ENCODE assay signal across 17 cellular contexts in genomic region chr5:133293953-133294352, GRCh38.
DNase-seq lines count a peak whose midpoint lies in the region; ATAC-seq and TF ChIP-seq lines count a peak whose summit lies in the region.
"Had no signal": no experiment of that assay in that cellular context is flagged by ENCODE, and none has a peak within 500 bp of the region (broad histone marks: within the 10 kb centered on the region; RNA-seq: fewer than 3 reads in every experiment).

No MANE protein-coding gene starts in this region.

- DNase-seq in NCI-H2081 (lab: John Stamatoyannopoulos, UW) (peak; percentile 42 to 68), NCI-H2081 treated with DMSO at 0.1 percent for 48 hours (lab: John Stamatoyannopoulos, UW) (no peak), DMS153 (lab: John Stamatoyannopoulos, UW) (peak; percentile 18), NCI-H2029 treated with DMSO at 0.1 percent for 48 hours (lab: John Stamatoyannopoulos, UW) (peak; percentile 10), RPMI8226 (peak; percentile 42), lower leg skin (ENCODE audit: low spot score in 2 of 2) (no peak), H9 (no peak)
- DNase-seq: Calu3; CD4-positive, alpha-beta T cell; EL; NCI-H1092; NCI-H1930; NCI-H446 treated with DMSO at 0.1 percent for 48 hours; NK-92 treated with Interleukin-12 subunit alpha and Interleukin-12 subunit beta, amount 100 ng/mL, for 24 hours; SIG-M5 had no signal

- H3K4me2 ChIP-seq in H9 (ENCODE audit: insufficient read depth, insufficient read length, low read length) = no peak overlapping the region
- H3K4me2 ChIP-seq: KMS-11 had no signal

- no peaks in the 10 kb centered on the region for H3K36me3 Mint-ChIP-seq in H9 (ENCODE audit: insufficient read depth in 1 of 3, low read depth in 3 of 3)

- ATAC-seq in HG03565 (IDR thresholded peaks at IDR 0.05; ENCODE audit: unreplicated experiment) = no peak

- no peak overlapping the region for H3K4me3 ChIP-seq in lower leg skin (ENCODE audit: low read depth, poor library complexity, severe bottlenecking)

- H3K79me2 ChIP-seq in H9 (ENCODE audit: insufficient read depth, low read length) = no peaks in the 10 kb centered on the region

- no peak overlapping the region for H3K4ac ChIP-seq in H9 (ENCODE audit: low read depth, low read length)

- no peaks in the 10 kb centered on the region for H3K27me3 ChIP-seq in H9 (ENCODE audit: insufficient read depth, low read length)

- H3K4me3 Mint-ChIP-seq in H9 = no peak overlapping the region
- H3K4me3 Mint-ChIP-seq: CD4-positive, alpha-beta T cell had no signal

- no peaks in the 10 kb centered on the region for H3K23me2 ChIP-seq in H9 (ENCODE audit: insufficient read length, low read depth, low read length, poor library complexity, severe bottlenecking)

- no peak for TF ChIP-seq POLR2A in lower leg skin (IDR thresholded peaks at IDR 0.05)

- WGBS in lower leg skin, 2 donors = 77 to 80% methylated on average over 8 of the region's 8 CpGs
- no CpG with 5 or more reads among the region's 8 CpGs for WGBS in H9 (ENCODE audit: extremely low coverage, insufficient read length, low lambda C conversion rate)

- no peaks in the 10 kb centered on the region for H3K9me3 ChIP-seq in H9 (ENCODE audit: control insufficient read depth, low read depth, low read length)

- H2BK15ac ChIP-seq in H9 (ENCODE audit: low read depth, low read length) = no peak overlapping the region

- H3K4me1 Mint-ChIP-seq in H9 = peaks cover 13 to 20% of the 10 kb centered on the region in 2 experiments

- no peaks in the 10 kb centered on the region for H3K79me1 ChIP-seq in H9 (ENCODE audit: insufficient read depth, low read depth, low read length, poor library complexity, severe bottlenecking)

- no peak overlapping the region for H4K8ac ChIP-seq in H9 (replicated peaks; ENCODE audit: insufficient read length, low read depth, low read length)

- TF ChIP-seq CTCF in lower leg skin (IDR thresholded peaks at IDR 0.05) (no peak), H9 (conservative IDR thresholded peaks at IDR 0.05) (no peak)

- H4K20me1 ChIP-seq in H9 (ENCODE audit: control insufficient read depth, insufficient read depth, insufficient read length) = no peaks in the 10 kb centered on the region

- no peaks in the 10 kb centered on the region for H3K27me3 Mint-ChIP-seq in H9 (ENCODE audit: low read depth)
- H3K27me3 Mint-ChIP-seq: CD4-positive, alpha-beta T cell had no signal

- no peak overlapping the region for H2BK20ac ChIP-seq in H9 (ENCODE audit: low read depth, low read length, poor library complexity, severe bottlenecking)

- H2AK5ac ChIP-seq in H9 (ENCODE audit: insufficient read length, low read length) = no peak overlapping the region

- H3K56ac ChIP-seq in H9 (ENCODE audit: insufficient read length, low read depth, low read length) = no peak overlapping the region

- H3K27ac Mint-ChIP-seq in H9 = no peak overlapping the region
- H3K27ac Mint-ChIP-seq: CD4-positive, alpha-beta T cell had no signal

- H2BK120ac ChIP-seq in H9 (ENCODE audit: low read depth, low read length, poor library complexity, severe bottlenecking) = no peak overlapping the region

- H3T11ph ChIP-seq in H9 (ENCODE audit: low read length) = no peak overlapping the region

- H3K9ac ChIP-seq in H9 (ENCODE audit: extremely low read depth, insufficient read length, low read length) = no peak overlapping the region
- H3K9ac ChIP-seq: KMS-11 had no signal

- H4K5ac ChIP-seq in H9 (ENCODE audit: insufficient read length, low read depth, low read length) = no peak overlapping the region

- H2BK5ac ChIP-seq in H9 (ENCODE audit: insufficient read length, low read length) = no peak overlapping the region

- no peak overlapping the region for H2AFZ ChIP-seq in H9 (ENCODE audit: low read length)

- intact Hi-C loops in lower leg skin (cut with DNase I; ENCODE audit: low total_unique reads) = no loop called here

- H3K4me1 ChIP-seq in H9 (ENCODE audit: insufficient read depth, low read length) = no peaks in the 10 kb centered on the region

- no peak overlapping the region for H3K14ac ChIP-seq in H9 (ENCODE audit: insufficient read depth, low read length)

- H3K18ac ChIP-seq in H9 (ENCODE audit: insufficient read length, low read depth, low read length) = no peak overlapping the region

- no peaks in the 10 kb centered on the region for H3K9me3 Mint-ChIP-seq in H9
- H3K9me3 Mint-ChIP-seq: CD4-positive, alpha-beta T cell had no signal

- no peak overlapping the region for H3K23ac ChIP-seq in H9 (ENCODE audit: insufficient read length, low read depth, low read length)

- H3K27ac ChIP-seq in H9 (ENCODE audit: insufficient read length, low read depth, low read length) = no peak overlapping the region
- H3K27ac ChIP-seq: KMS-11 had no signal

- H4K91ac ChIP-seq in H9 (ENCODE audit: insufficient read length, low read depth, low read length) = no peak overlapping the region

- no peak overlapping the region for H2BK12ac ChIP-seq in H9 (ENCODE audit: insufficient read length, low read depth, low read length)

Comparison
In these comparisons a context has a peak if more than half of its experiments do, and no peak if none do; other contexts are left out.
1. DNase-seq: peak in NCI-H2081 (2 of 2), DMS153 (single experiment), NCI-H2029 treated with DMSO at 0.1 percent for 48 hours (single experiment) and RPMI8226 (single experiment); none in NCI-H2081 treated with DMSO at 0.1 percent for 48 hours (single experiment), lower leg skin (0 of 2) and H9 (single experiment).